In the genomic region with DNA sequence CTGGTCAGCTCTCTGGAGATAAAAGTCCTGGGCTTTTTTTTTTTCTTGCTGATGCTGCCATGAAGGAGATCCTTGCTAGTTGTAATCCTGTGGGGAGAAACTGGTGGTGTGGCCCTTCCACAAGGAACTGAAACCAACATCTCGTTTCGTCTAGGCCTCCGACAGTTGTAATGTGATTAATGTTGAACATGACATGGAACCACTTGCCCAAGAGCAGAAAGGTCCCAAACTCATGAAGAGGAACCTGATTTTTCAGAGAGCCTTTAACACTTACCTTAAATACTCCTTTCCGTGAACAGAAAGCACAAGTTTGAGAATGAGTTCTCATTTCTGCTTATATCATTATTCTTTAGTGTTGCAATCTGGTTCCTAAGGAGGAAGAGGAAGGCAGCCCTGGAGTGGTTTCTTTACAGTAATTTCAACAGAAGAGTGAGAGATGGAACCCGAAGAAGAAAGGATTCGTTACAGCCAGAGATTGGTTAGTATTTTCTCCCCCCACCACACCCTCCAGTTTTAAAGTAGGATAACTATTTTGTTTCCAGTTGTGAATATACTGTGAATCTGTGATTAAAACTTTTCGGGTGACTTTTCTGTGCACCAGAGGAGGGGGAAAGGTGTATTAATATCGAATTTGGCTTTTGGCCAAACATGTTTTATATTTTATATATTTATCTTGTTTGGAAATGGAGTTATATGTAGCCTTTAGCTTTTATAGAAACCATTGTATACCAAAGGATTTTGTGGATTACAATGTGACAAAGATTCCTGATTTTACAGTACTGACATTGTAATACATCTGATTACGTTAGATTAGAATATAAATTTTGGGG, we compare ENCODE assay signal across 8 cellular contexts. TPM values are rescaled to one million over a fixed set of nuclear protein-coding genes. Genes with fewer than 3 reads are reported as not detected.
DNase-seq lines count a peak whose midpoint lies in the region; ATAC-seq, FAIRE-seq and TF ChIP-seq lines count a peak whose summit lies in the region.

No MANE protein-coding gene starts in this region.

- H3K4me3 Mint-ChIP-seq in CD14-positive monocyte (peak overlapping the region; percentile 97), H9 (peak overlapping the region; percentile 96 to 99), nephron progenitor cell (peak overlapping the region; percentile 100)

- no peak overlapping the region for H4K5ac ChIP-seq in H9 (ENCODE audit: insufficient read length, low read depth, low read length)

- no peak overlapping the region for H3K56ac ChIP-seq in H9 (ENCODE audit: insufficient read length, low read depth, low read length)

- no peaks in the 10 kb centered on the region for H3K9me3 Mint-ChIP-seq in CD14-positive monocyte
- peaks cover 0 to 2% of the 10 kb centered on the region in 2 experiments; a peak in 2 of 5 replicates for H3K9me3 Mint-ChIP-seq in H9
- no peaks in the 10 kb centered on the region for H3K9me3 Mint-ChIP-seq in nephron progenitor cell

- H4K20me1 ChIP-seq in H9 (ENCODE audit: control insufficient read depth, insufficient read depth, insufficient read length) (no peaks in the 10 kb centered on the region), endothelial cell of umbilical vein (replicated peaks; ENCODE audit: control insufficient read depth, extremely low read depth, insufficient read depth, low read length) (peaks cover 2% of the 10 kb centered on the region)

- H3K27ac Mint-ChIP-seq in CD14-positive monocyte (peak overlapping the region; percentile 95 to 97 (median 97)), H9 (peak overlapping the region; percentile 14 to 95 (median 57); a peak in 3 of 7 replicates), nephron progenitor cell (peak overlapping the region; percentile 99)

- H3K4ac ChIP-seq in H9 (ENCODE audit: low read depth, low read length), result no peak overlapping the region

- H3K27me3 Mint-ChIP-seq in CD14-positive monocyte (ENCODE audit: low read depth in 3 of 3) (peaks cover 0 to 2% (median 0%) of the 10 kb centered on the region in 3 donors), H9 (ENCODE audit: low read depth) (no peaks in the 10 kb centered on the region), nephron progenitor cell (ENCODE audit: low read depth, poor library complexity) (peaks cover 6% of the 10 kb centered on the region)

- H3K4me1 Mint-ChIP-seq in CD14-positive monocyte (peaks cover 44% of the 10 kb centered on the region), H9 (peaks cover 21 to 26% of the 10 kb centered on the region in 2 experiments), nephron progenitor cell (peaks cover 34% of the 10 kb centered on the region)

- DNase-seq in CD14-positive monocyte (ENCODE audit: low spot score), result peak; percentile 81
- DNase-seq in H9, result no peak
- DNase-seq in SJSA1 (ENCODE audit: low read depth in 1 of 2, low spot score in 2 of 2), result peak in 1 of 2 experiments; percentile 67
- peak; percentile 57 for DNase-seq in endothelial cell of umbilical vein (ENCODE audit: low read depth, low spot score)
- no peak for DNase-seq in nephron progenitor cell
- no peak for DNase-seq in stimulated activated CD4-positive, alpha-beta T cell treated with anti-CD3 and anti-CD28 coated beads, Interleukin-1b, Interleukin-23, amount 100 ng/mL, for 48 hours
- no peak for DNase-seq in occipital lobe (lab: John Stamatoyannopoulos, UW)

- H3K4me3 ChIP-seq in SJSA1, result peak overlapping the region; percentile 99
- peak overlapping the region; percentile 83 to 96 (median 96) for H3K4me3 ChIP-seq in endothelial cell of umbilical vein (replicated peaks in 1 of 3; ENCODE audit: insufficient read depth in 1 of 3, low read depth in 1 of 3, low read length in 3 of 3)

- H3K18ac ChIP-seq in H9 (ENCODE audit: insufficient read length, low read depth, low read length), result no peak overlapping the region

- H3K4me2 ChIP-seq in H9 (ENCODE audit: insufficient read depth, insufficient read length, low read length), result peak overlapping the region; percentile 100
- peak overlapping the region; percentile 98 for H3K4me2 ChIP-seq in endothelial cell of umbilical vein (ENCODE audit: insufficient read depth, low read length)

- peaks cover 39% of the 10 kb centered on the region for H3K36me3 ChIP-seq in SJSA1
- no peaks in the 10 kb centered on the region for H3K36me3 ChIP-seq in endothelial cell of umbilical vein (ENCODE audit: control insufficient read depth in 2 of 2, extremely low read depth in 1 of 2, insufficient read depth in 2 of 2, low read length in 2 of 2)

- peak overlapping the region; percentile 84 for H3K9ac ChIP-seq in H9 (ENCODE audit: extremely low read depth, insufficient read length, low read length)
- H3K9ac ChIP-seq in endothelial cell of umbilical vein (replicated peaks; ENCODE audit: extremely low read depth, insufficient read depth, low read length), result peak overlapping the region; percentile 90

- no TSS peak for BruUV-seq in endothelial cell of umbilical vein (replicated peaks; lab: Mats Ljungman, UMichigan)

- CTCF ChIA-PET in endothelial cell of umbilical vein (lab: Charles Lee), result interaction anchor here (0.9 kb wide), 1 partner anchor 40 kb away, joined by 3 read pairs; no protein-coding TSS in a partner anchor

- ATAC-seq in GM21737 (IDR thresholded peaks at IDR 0.05; ENCODE audit: unreplicated experiment), result no peak

- H3K23me2 ChIP-seq in H9 (ENCODE audit: insufficient read length, low read depth, low read length, poor library complexity, severe bottlenecking), result peaks cover 21% of the 10 kb centered on the region

- peaks cover 8% of the 10 kb centered on the region for H3K79me1 ChIP-seq in H9 (ENCODE audit: insufficient read depth, low read depth, low read length, poor library complexity, severe bottlenecking)

- no peak overlapping the region for H2BK5ac ChIP-seq in H9 (ENCODE audit: insufficient read length, low read length)

- H3T11ph ChIP-seq in H9 (ENCODE audit: low read length), result no peak overlapping the region

- no peaks in the 10 kb centered on the region for H3K9me3 ChIP-seq in H9 (ENCODE audit: control insufficient read depth, low read depth, low read length)
- peaks cover 3% of the 10 kb centered on the region for H3K9me3 ChIP-seq in SJSA1 (replicated peaks)
- H3K9me3 ChIP-seq in endothelial cell of umbilical vein (replicated peaks; ENCODE audit: control insufficient read depth, insufficient read depth, low read length), result no peaks in the 10 kb centered on the region

- H3K14ac ChIP-seq in H9 (ENCODE audit: insufficient read depth, low read length), result no peak overlapping the region

- H3K79me2 ChIP-seq in H9 (ENCODE audit: insufficient read depth, low read length) (peaks cover 29% of the 10 kb centered on the region; the same call in 1 of the 2 replicates), endothelial cell of umbilical vein (ENCODE audit: control insufficient read depth, insufficient read depth, low read length) (peaks cover 69% of the 10 kb centered on the region)

- intact Hi-C loops in CD14-positive monocyte (cut with micrococcal nuclease), result no loop called here
- intact Hi-C loops in endothelial cell of umbilical vein (cut with micrococcal nuclease), result no loop called here

- H3K4me1 ChIP-seq in H9 (ENCODE audit: insufficient read depth, low read length) (no peaks in the 10 kb centered on the region), SJSA1 (replicated peaks) (peaks cover 25% of the 10 kb centered on the region), endothelial cell of umbilical vein (ENCODE audit: control insufficient read depth, extremely low read depth, insufficient read depth, low read length) (peaks cover 21% of the 10 kb centered on the region)

- TF ChIP-seq POLR2A in endothelial cell of umbilical vein (IDR thresholded peaks at IDR 0.05; ENCODE audit: low read depth, low read length), result no peak

- H3K23ac ChIP-seq in H9 (ENCODE audit: insufficient read length, low read depth, low read length), result no peak overlapping the region

- FAIRE-seq in endothelial cell of umbilical vein (lab: Jason Lieb, UNC), result peak; percentile 37

- no peak overlapping the region for H2AK5ac ChIP-seq in H9 (ENCODE audit: insufficient read length, low read length)

- H2BK15ac ChIP-seq in H9 (ENCODE audit: low read depth, low read length), result no peak overlapping the region

- H3K36me3 Mint-ChIP-seq in CD14-positive monocyte, result peaks cover 9 to 34% of the 10 kb centered on the region in 2 donors
- H3K36me3 Mint-ChIP-seq in H9 (ENCODE audit: insufficient read depth in 1 of 3, low read depth in 3 of 3), result peaks cover 7 to 25% (median 19%) of the 10 kb centered on the region in 3 experiments; a peak in 6 of 7 replicates
- peaks cover 24% of the 10 kb centered on the region for H3K36me3 Mint-ChIP-seq in nephron progenitor cell (ENCODE audit: low read depth)

- no peak for TF ChIP-seq CTCF in CD14-positive monocyte (IDR thresholded peaks at IDR 0.05)
- no peak for TF ChIP-seq CTCF in H9 (conservative IDR thresholded peaks at IDR 0.05)
- TF ChIP-seq CTCF in endothelial cell of umbilical vein (IDR thresholded peaks at IDR 0.05; ENCODE audit: extremely low read depth in 1 of 2, insufficient read depth in 1 of 2, low read depth in 1 of 2, low read length in 2 of 2), result no peak
- no peak for TF ChIP-seq CTCF in nephron progenitor cell (IDR thresholded peaks at IDR 0.05)

- no peak overlapping the region for H4K8ac ChIP-seq in H9 (replicated peaks; ENCODE audit: insufficient read length, low read depth, low read length)

- H3K27ac ChIP-seq in H9 (ENCODE audit: insufficient read length, low read depth, low read length), result no peak overlapping the region
- H3K27ac ChIP-seq in SJSA1, result peak overlapping the region; percentile 11; the same call in 1 of the 2 replicates
- H3K27ac ChIP-seq in endothelial cell of umbilical vein (ENCODE audit: insufficient read depth, low read depth, low read length), result peak overlapping the region; percentile 36

- no peak overlapping the region for H2BK120ac ChIP-seq in H9 (ENCODE audit: low read depth, low read length, poor library complexity, severe bottlenecking)

- POLR2A ChIA-PET in endothelial cell of umbilical vein (lab: Charles Lee), result no interaction called here

- no CpG with 5 or more reads among the region's 9 CpGs for whole genome bisulfite sequencing in H9 (ENCODE audit: extremely low coverage, insufficient read length, low lambda C conversion rate)

- dilution Hi-C loops in endothelial cell of umbilical vein (cut with MboI; ENCODE audit: extremely low pct_ligation_motif_present, low sequenced_read_pairs), result no loop called here

- H4K91ac ChIP-seq in H9 (ENCODE audit: insufficient read length, low read depth, low read length), result no peak overlapping the region

- H2BK20ac ChIP-seq in H9 (ENCODE audit: low read depth, low read length, poor library complexity, severe bottlenecking), result no peak overlapping the region

- no peak overlapping the region for H2AFZ ChIP-seq in H9 (ENCODE audit: low read length)
- H2AFZ ChIP-seq in endothelial cell of umbilical vein (ENCODE audit: low read depth, low read length), result no peak overlapping the region

- H2BK12ac ChIP-seq in H9 (ENCODE audit: insufficient read length, low read depth, low read length), result no peak overlapping the region

- H3K27me3 ChIP-seq in H9 (ENCODE audit: insufficient read depth, low read length) (no peaks in the 10 kb centered on the region), SJSA1 (replicated peaks) (no peaks in the 10 kb centered on the region), endothelial cell of umbilical vein (ENCODE audit: control insufficient read depth in 2 of 2, insufficient read depth in 2 of 2, low read length in 2 of 2) (no peaks in the 10 kb centered on the region)

- H3K9me1 ChIP-seq in endothelial cell of umbilical vein (replicated peaks; ENCODE audit: control insufficient read depth, extremely low read depth, insufficient read depth, low read length), result no peaks in the 10 kb centered on the region

RNA-seq across cellular contexts. Expression of a gene that starts 2.0 kb away (rescaled TPM):
- polyA plus RNA-seq in CD14-positive monocyte, result 1 to 10 TPM; 2.6 to 3.9 TPM
- 82.1 and 85.9 TPM in 2 replicates for total RNA-seq in H9 (2021)
- 30.4 and 41.2 TPM in 2 replicates for total RNA-seq in SJSA1 (2014; rRNA removed; shearing (Covaris generic))
- 69.9 and 79.5 TPM in 2 replicates for total RNA-seq in endothelial cell of umbilical vein
- 72.2 and 73.3 TPM in 2 replicates for polyA plus RNA-seq in endothelial cell of umbilical vein
- polyA plus RNA-seq in endothelial cell of umbilical vein (2011; cell fraction: cytosol; rRNA removed), result 54.1 and 54.5 TPM in 2 replicates
- polyA plus RNA-seq in endothelial cell of umbilical vein (2011; cell fraction: nucleus; rRNA removed), result 234 and 254 TPM in 2 replicates
- 49.4 and 54.2 TPM in 2 replicates for polyA plus RNA-seq in endothelial cell of umbilical vein (2012)
- 127 and 154 TPM in 2 replicates for polyA minus RNA-seq in endothelial cell of umbilical vein
- polyA minus RNA-seq in endothelial cell of umbilical vein (2011; cell fraction: cytosol; rRNA and poly(A)+ RNA removed), result 47.1 TPM
- 113 and 127 TPM in 2 replicates for polyA minus RNA-seq in endothelial cell of umbilical vein (2011; cell fraction: nucleus; rRNA and poly(A)+ RNA removed)
- 37.3 TPM for total RNA-seq in occipital lobe

Comparison
In these comparisons a context has a peak if more than half of its experiments do, and no peak if none do; other contexts are left out.
1. DNase-seq: peak in CD14-positive monocyte (single experiment) and endothelial cell of umbilical vein (single experiment); none in H9 (single experiment), nephron progenitor cell (single experiment), stimulated activated CD4-positive, alpha-beta T cell treated with anti-CD3 and anti-CD28 coated beads, Interleukin-1b, Interleukin-23, amount 100 ng/mL, for 48 hours (single experiment) and occipital lobe (single experiment).
2. Peak in every context shown above with its lines, with median percentiles within 50 percentile points of each other: H3K27ac Mint-ChIP-seq and H3K4me3 Mint-ChIP-seq.